6 cellular contexts compared by ENCODE assay signal in the genomic region with DNA sequence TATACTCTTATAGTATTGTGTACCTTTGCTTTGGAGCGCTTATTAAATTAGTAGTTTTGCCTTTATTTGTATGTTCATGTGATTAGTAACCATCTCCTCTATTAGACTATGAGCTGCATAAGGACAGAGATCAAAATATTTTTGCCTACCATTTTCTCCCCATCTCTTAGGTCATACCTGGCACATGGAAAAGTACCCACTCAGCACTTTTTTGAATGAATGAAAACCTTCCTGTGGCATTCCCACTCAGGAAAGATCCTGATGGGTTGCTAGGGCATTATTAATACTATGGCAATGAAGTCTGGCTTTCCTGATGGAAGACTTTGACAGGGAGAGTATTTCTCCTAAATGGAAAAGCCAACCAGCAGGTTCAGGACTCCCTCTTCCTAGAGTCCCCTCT.
"Had no signal": no experiment of that assay in that cellular context is flagged by ENCODE, and none has a peak within 500 bp of the region (broad histone marks: within the 10 kb centered on the region; RNA-seq: fewer than 3 reads in every experiment).

No MANE protein-coding gene starts in this region.

- H3K4me2 ChIP-seq: KMS-11 had no signal

- H3K9ac ChIP-seq: GM23248, KMS-11 had no signal

- H2AFZ ChIP-seq: GM23248 had no signal

- H3K4me3 ChIP-seq: GM23248 had no signal

- H3K27ac ChIP-seq: GM23248, KMS-11 had no signal

- DNase-seq: GM23248, H7, HCEC 1CT, Karpas-422, KBM-7 had no signal
